Comparison of ENCODE assay signal across 1 cellular context in the genomic region with DNA sequence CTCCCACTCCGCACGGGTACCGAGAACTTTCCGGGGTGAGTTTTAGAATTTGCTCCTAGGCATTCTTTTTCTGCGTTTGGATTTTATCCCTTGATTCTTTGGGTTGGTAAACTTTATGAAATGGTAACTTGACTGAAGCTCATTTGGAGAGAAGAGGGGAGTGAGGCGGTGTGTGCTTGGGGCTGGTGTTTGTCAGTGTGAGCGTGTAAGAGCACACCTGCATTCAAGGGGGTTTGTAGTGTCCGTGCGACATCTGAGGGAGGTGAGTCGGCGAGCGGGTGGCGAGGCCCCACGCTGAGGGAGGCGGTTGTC.
TF ChIP-seq lines count a peak whose summit lies in the region.

No MANE protein-coding gene starts in this region.

TF ChIP-seq in SK-N-SH treated with all-trans-retinoic acid at 6 μM for 48 hours, 23 proteins besides CTCF, POLR2A, EP300 and RAD21 (continued from another document):
- TF ChIP-seq, protein P1, sequence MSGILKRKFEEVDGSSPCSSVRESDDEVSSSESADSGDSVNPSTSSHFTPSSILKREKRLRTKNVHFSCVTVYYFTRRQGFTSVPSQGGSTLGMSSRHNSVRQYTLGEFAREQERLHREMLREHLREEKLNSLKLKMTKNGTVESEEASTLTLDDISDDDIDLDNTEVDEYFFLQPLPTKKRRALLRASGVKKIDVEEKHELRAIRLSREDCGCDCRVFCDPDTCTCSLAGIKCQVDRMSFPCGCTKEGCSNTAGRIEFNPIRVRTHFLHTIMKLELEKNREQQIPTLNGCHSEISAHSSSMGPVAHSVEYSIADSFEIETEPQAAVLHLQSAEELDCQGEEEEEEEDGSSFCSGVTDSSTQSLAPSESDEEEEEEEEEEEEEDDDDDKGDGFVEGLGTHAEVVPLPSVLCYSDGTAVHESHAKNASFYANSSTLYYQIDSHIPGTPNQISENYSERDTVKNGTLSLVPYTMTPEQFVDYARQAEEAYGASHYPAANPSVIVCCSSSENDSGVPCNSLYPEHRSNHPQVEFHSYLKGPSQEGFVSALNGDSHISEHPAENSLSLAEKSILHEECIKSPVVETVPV (CRISPR knock-in tag; IDR thresholded peaks at IDR 0.05), result no peak
- TF ChIP-seq ZNF8 (CRISPR knock-in tag; IDR thresholded peaks at IDR 0.05), result no peak
- no peak for TF ChIP-seq ZNF70 (CRISPR knock-in tag; IDR thresholded peaks at IDR 0.05)
- no peak for TF ChIP-seq ZC3H10 (CRISPR knock-in tag; IDR thresholded peaks at IDR 0.05)
- no peak for TF ChIP-seq TOX (CRISPR knock-in tag; IDR thresholded peaks at IDR 0.05; ENCODE audit: borderline replicate concordance)
- TF ChIP-seq ARNTL (CRISPR knock-in tag; IDR thresholded peaks at IDR 0.05; ENCODE audit: borderline replicate concordance, low read depth), result no peak
- no peak for TF ChIP-seq GLIS3 (CRISPR knock-in tag; IDR thresholded peaks at IDR 0.05)
- TF ChIP-seq, protein P2, sequence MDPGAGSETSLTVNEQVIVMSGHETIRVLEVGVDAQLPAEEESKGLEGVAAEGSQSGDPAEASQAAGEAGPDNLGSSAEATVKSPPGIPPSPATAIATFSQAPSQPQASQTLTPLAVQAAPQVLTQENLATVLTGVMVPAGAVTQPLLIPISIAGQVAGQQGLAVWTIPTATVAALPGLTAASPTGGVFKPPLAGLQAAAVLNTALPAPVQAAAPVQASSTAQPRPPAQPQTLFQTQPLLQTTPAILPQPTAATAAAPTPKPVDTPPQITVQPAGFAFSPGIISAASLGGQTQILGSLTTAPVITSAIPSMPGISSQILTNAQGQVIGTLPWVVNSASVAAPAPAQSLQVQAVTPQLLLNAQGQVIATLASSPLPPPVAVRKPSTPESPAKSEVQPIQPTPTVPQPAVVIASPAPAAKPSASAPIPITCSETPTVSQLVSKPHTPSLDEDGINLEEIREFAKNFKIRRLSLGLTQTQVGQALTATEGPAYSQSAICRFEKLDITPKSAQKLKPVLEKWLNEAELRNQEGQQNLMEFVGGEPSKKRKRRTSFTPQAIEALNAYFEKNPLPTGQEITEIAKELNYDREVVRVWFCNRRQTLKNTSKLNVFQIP (CRISPR knock-in tag; IDR thresholded peaks at IDR 0.05; ENCODE audit: borderline replicate concordance, low read depth), result no peak
- no peak for TF ChIP-seq ZFP3 (CRISPR knock-in tag; IDR thresholded peaks at IDR 0.05)
